8 cellular contexts compared by ENCODE assay signal in the genomic region with DNA sequence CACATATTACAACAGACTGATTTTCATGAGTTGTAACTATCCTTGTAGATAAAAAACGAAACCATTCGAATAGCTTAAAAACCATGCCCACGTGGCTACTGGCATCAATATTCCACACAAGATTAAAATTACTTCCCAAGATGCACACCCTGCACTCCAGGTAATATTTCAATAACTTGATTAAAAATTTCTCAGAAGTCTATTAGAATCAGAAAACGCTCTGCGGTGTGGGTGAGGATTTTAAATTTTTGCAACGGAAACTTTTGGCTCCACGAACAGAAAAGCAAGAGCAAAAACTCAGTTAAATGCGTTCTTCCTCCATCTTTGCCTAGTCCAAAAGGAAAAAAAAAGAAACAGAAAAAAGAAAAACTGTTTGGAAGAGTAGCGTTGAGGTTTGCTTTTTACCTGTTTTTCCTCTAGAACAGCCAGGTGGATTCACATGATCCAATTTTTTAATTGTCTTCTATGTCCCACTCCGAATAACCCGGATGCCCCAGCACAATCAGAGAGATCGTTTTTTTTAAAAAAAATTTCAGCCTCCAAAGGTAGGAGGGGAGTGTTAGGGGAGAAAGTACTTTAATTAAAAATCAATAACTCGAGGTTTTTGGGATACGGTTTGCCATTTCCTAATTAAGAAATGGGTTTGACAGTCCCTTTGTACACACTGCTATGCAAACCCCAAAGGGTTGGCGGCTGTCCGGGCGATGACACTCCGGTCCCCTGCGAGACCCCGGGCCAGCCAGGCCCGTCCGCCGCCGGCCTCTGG. TPM values are rescaled to one million over a fixed set of nuclear protein-coding genes. Genes with fewer than 3 reads are reported as not detected.
DNase-seq lines count a peak whose midpoint lies in the region; ATAC-seq and TF ChIP-seq lines count a peak whose summit lies in the region.

No MANE protein-coding gene starts in this region.

- H3K9me3 ChIP-seq in SJSA1 (replicated peaks): no peaks in the 10 kb centered on the region; the same call in 1 of the 2 replicates

- peak; percentile 46 for ATAC-seq in omental fat pad (ENCODE audit: low FRiP score)
- no peak for ATAC-seq in GM21825 (IDR thresholded peaks at IDR 0.05; ENCODE audit: unreplicated experiment)
- no peak for ATAC-seq in GM19463 (IDR thresholded peaks at IDR 0.05; ENCODE audit: unreplicated experiment)

- peaks cover 15% of the 10 kb centered on the region for H3K4me1 ChIP-seq in SJSA1 (replicated peaks)

- TF ChIP-seq POLR2A in erythroblast (IDR thresholded peaks at IDR 0.05; ENCODE audit: low read length): no peak

- no peaks in the 10 kb centered on the region for H3K27me3 ChIP-seq in SJSA1 (replicated peaks)

- no peak for TF ChIP-seq CTCF in omental fat pad (IDR thresholded peaks at IDR 0.05)

- DNase-seq in DMS 273 (lab: John Stamatoyannopoulos, UW; ENCODE audit: unreplicated experiment) (peak; percentile 56), DMS 273 treated with DMSO at 0.1 percent for 48 hours (lab: John Stamatoyannopoulos, UW) (no peak), SJSA1 (ENCODE audit: low read depth in 1 of 2, low spot score in 2 of 2) (no peak), erythroblast (lab: John Stamatoyannopoulos, UW) (peak; percentile 38 to 57), omental fat pad (ENCODE audit: low spot score) (no peak), SKM-1 treated with dmso at 0.1 percent for 144 hours (lab: John Stamatoyannopoulos, UW; ENCODE audit: unreplicated experiment) (no peak)

- peak overlapping the region; percentile 91 for H3K4me3 ChIP-seq in SJSA1

- H3K36me3 ChIP-seq in SJSA1: peaks cover 28% of the 10 kb centered on the region

- H3K27ac ChIP-seq in SJSA1: peak overlapping the region; percentile 77

RNA-seq across cellular contexts. Expression of gene NFAT5, which starts 0.7 kb away (rescaled TPM):
- total RNA-seq in SJSA1 (2014; rRNA removed; shearing (Covaris generic)): 8.3 and 9.0 TPM in 2 replicates
- 10 to 100 TPM; 43.5 to 59.3 (median 50.8) TPM for total RNA-seq in omental fat pad

Comparison
In these comparisons a context has a peak if more than half of its experiments do, and no peak if none do; other contexts are left out.
1. DNase-seq: peak in DMS 273 (single experiment) and erythroblast (2 of 2); none in DMS 273 treated with DMSO at 0.1 percent for 48 hours (single experiment), SJSA1 (0 of 2), omental fat pad (single experiment) and SKM-1 treated with dmso at 0.1 percent for 144 hours (single experiment).